In genomic region chr9:136532799-136533774, GRCh38 we compare ENCODE assay signal across 9 cellular contexts. TPM values are rescaled to one million over a fixed set of nuclear protein-coding genes. Genes with fewer than 3 reads are reported as not detected.
DNase-seq lines count a peak whose midpoint lies in the region; ATAC-seq and TF ChIP-seq lines count a peak whose summit lies in the region.
"Had no signal": no experiment of that assay in that cellular context is flagged by ENCODE, and none has a peak within 500 bp of the region (broad histone marks: within the 10 kb centered on the region; RNA-seq: fewer than 3 reads in every experiment).

No MANE protein-coding gene starts in this region.

- peaks cover 92% of the 10 kb centered on the region for H3K4me1 ChIP-seq in lower lobe of right lung

- H3K27ac Mint-ChIP-seq in activated T-cell treated with anti-CD3 and anti-CD28 coated beads, Interleukin-2, amount 50 U/mL, for 72 hours = peak overlapping the region; percentile 87

- peak; percentile 78 to 81 for ATAC-seq in activated T-cell treated with anti-CD3 and anti-CD28 coated beads, Interleukin-2, amount 50 U/mL, for 72 hours (replicated peaks in 1 of 2)
- peak; percentile 1 to 14 for ATAC-seq in lower lobe of right lung
- peak; percentile 72 for ATAC-seq in stimulated activated naive CD8-positive, alpha-beta T cell treated with anti-CD3 and anti-CD28 coated beads, Interleukin-15, Interleukin-2, amounts not matched to agents 100 U/mL and 50 U/mL, for 24 hours

- peaks cover 0 to 10% of the 10 kb centered on the region in 2 donors for H3K36me3 Mint-ChIP-seq in activated T-cell treated with anti-CD3 and anti-CD28 coated beads, Interleukin-2, amount 50 U/mL, for 72 hours (ENCODE audit: insufficient read depth in 2 of 2)

- DNase-seq in NAMALWA (ENCODE audit: low spot score) = peak; percentile 33
- DNase-seq in activated T-cell treated with anti-CD3 and anti-CD28 coated beads, Interleukin-2, amount 50 U/mL, for 72 hours = peak; percentile 82 to 91
- DNase-seq in lower lobe of right lung = no peak
- DNase-seq in stimulated activated naive CD8-positive, alpha-beta T cell treated with anti-CD3 and anti-CD28 coated beads, Interleukin-15, Interleukin-2, amounts not matched to agents 100 U/mL and 50 U/mL, for 24 hours = peak; percentile 85
- DNase-seq in WERI-Rb-1 = no peak
- DNase-seq in EL = no peak
- no peak for DNase-seq in HPDE6-E6E7 (ENCODE audit: extremely low spot score)
- no peak for DNase-seq in NCI-H187 treated with DMSO at 0.1 percent for 48 hours (lab: John Stamatoyannopoulos, UW)

- H3K27me3 Mint-ChIP-seq in activated T-cell treated with anti-CD3 and anti-CD28 coated beads, Interleukin-2, amount 50 U/mL, for 72 hours (ENCODE audit: low read depth) = no peaks in the 10 kb centered on the region

- H3K36me3 ChIP-seq in lower lobe of right lung (peaks cover 35% of the 10 kb centered on the region), WERI-Rb-1 (peaks cover 17% of the 10 kb centered on the region)

- H3K27ac ChIP-seq in lower lobe of right lung (peak overlapping the region; percentile 77), WERI-Rb-1 (no peak overlapping the region)

- H3K4me3 Mint-ChIP-seq in activated T-cell treated with anti-CD3 and anti-CD28 coated beads, Interleukin-2, amount 50 U/mL, for 72 hours = peak overlapping the region; percentile 82 to 86

- peaks cover 58% of the 10 kb centered on the region for H3K4me1 Mint-ChIP-seq in activated T-cell treated with anti-CD3 and anti-CD28 coated beads, Interleukin-2, amount 50 U/mL, for 72 hours (ENCODE audit: low read depth)

- no peak for TF ChIP-seq CTCF in lower lobe of right lung (IDR thresholded peaks at IDR 0.05)
- TF ChIP-seq CTCF in WERI-Rb-1 (IDR thresholded peaks at IDR 0.05; ENCODE audit: low read depth, low read length) = no peak

- intact Hi-C loops in lower lobe of right lung (cut with DNase I) = no loop called here

- H3K27me3 ChIP-seq in lower lobe of right lung (ENCODE audit: low read depth) (no peaks in the 10 kb centered on the region), WERI-Rb-1 (ENCODE audit: insufficient read depth, low read depth, severe bottlenecking) (no peaks in the 10 kb centered on the region)

- H3K9me3 Mint-ChIP-seq in activated T-cell treated with anti-CD3 and anti-CD28 coated beads, Interleukin-2, amount 50 U/mL, for 72 hours = no peaks in the 10 kb centered on the region

- peak overlapping the region; percentile 28 for H3K4me3 ChIP-seq in lower lobe of right lung
- H3K4me3 ChIP-seq in WERI-Rb-1 (ENCODE audit: low read depth, low read length) = no peak overlapping the region
- H3K4me3 ChIP-seq: smooth muscle cell had no signal

- H3K9me3 ChIP-seq in lower lobe of right lung (no peaks in the 10 kb centered on the region), WERI-Rb-1 (ENCODE audit: severe bottlenecking) (no peaks in the 10 kb centered on the region)

RNA-seq across cellular contexts. Expression of gene NOTCH1, which starts 12.8 kb away (rescaled TPM):
- total RNA-seq in activated T-cell treated with anti-CD3 and anti-CD28 coated beads, Interleukin-2, amount 50 U/mL, for 72 hours = 10 to 100 TPM; 71.6 to 84.2 TPM
- 91.4 TPM for total RNA-seq in lower lobe of right lung

RNA-seq across cellular contexts. Expression of gene SEC16A, which starts 50.2 kb away (rescaled TPM):
- total RNA-seq in activated T-cell treated with anti-CD3 and anti-CD28 coated beads, Interleukin-2, amount 50 U/mL, for 72 hours = 10 to 100 TPM; 69.5 to 74.5 TPM
- 66.5 TPM for total RNA-seq in lower lobe of right lung

Comparison
In these comparisons a context has a peak if more than half of its experiments do, and no peak if none do; other contexts are left out.
1. DNase-seq: peak in NAMALWA (single experiment), activated T-cell treated with anti-CD3 and anti-CD28 coated beads, Interleukin-2, amount 50 U/mL, for 72 hours (2 of 2) and stimulated activated naive CD8-positive, alpha-beta T cell treated with anti-CD3 and anti-CD28 coated beads, Interleukin-15, Interleukin-2, amounts not matched to agents 100 U/mL and 50 U/mL, for 24 hours (single experiment); none in lower lobe of right lung (single experiment), WERI-Rb-1 (single experiment), EL (single experiment), HPDE6-E6E7 (single experiment) and NCI-H187 treated with DMSO at 0.1 percent for 48 hours (single experiment).
2. ATAC-seq: peak in every context shown above with its lines; median percentile 80 in activated T-cell treated with anti-CD3 and anti-CD28 coated beads, Interleukin-2, amount 50 U/mL, for 72 hours; 72 in stimulated activated naive CD8-positive, alpha-beta T cell treated with anti-CD3 and anti-CD28 coated beads, Interleukin-15, Interleukin-2, amounts not matched to agents 100 U/mL and 50 U/mL, for 24 hours; 8 in lower lobe of right lung.